10 cellular contexts compared by ENCODE assay signal in the genomic region with DNA sequence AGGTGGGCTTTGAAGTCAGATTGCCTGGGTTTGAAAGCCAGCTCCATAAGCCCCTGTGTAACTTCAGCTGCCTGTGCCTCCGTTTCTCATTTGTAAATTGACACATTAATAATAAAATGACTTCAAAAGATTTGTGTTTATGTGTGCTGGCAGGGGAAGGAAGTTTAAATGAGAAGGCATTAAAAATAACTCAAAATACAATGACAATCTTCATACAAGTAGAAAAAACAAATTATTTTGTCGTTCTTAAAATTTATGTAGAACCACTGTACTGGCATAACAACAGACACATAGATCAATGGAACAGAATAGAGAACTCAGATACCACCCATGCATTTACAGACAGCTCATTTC.
DNase-seq lines count a peak whose midpoint lies in the region; ATAC-seq lines count a peak whose summit lies in the region.
"Had no signal": no experiment of that assay in that cellular context is flagged by ENCODE, and none has a peak within 500 bp of the region (broad histone marks: within the 10 kb centered on the region; RNA-seq: fewer than 3 reads in every experiment).

No MANE protein-coding gene starts in this region.

- CTCF ChIA-PET in activated CD8-positive, alpha-beta memory T cell treated with anti-CD3 and anti-CD28 coated beads, Interleukin-2, amount 10 ng/mL, durations not matched to agents 7 days and 5 days (lab: Charles Lee) = interaction anchor here (0.8 to 4.7 kb wide), 43 partner anchors 8 to 950 kb away, joined by 3 to 28 read pairs (median 4); partner anchors contain the start of genes DHRS7 and PPM1A
- CTCF ChIA-PET in activated CD4-positive, alpha-beta memory T cell treated with anti-CD3 and anti-CD28 coated beads for 36 hours (lab: Charles Lee) = interaction anchor here (0.6 to 2.8 kb wide), 37 partner anchors 10 to 717 kb away, joined by 3 to 23 read pairs (median 4); partner anchors contain the start of genes DHRS7 and PPM1A

- peaks cover 37% of the 10 kb centered on the region for H3K27me3 Mint-ChIP-seq in activated CD8-positive, alpha-beta memory T cell treated with anti-CD3 and anti-CD28 coated beads, Interleukin-2, amount 10 ng/mL, durations not matched to agents 7 days and 5 days
- peaks cover 36% of the 10 kb centered on the region for H3K27me3 Mint-ChIP-seq in activated CD4-positive, alpha-beta memory T cell treated with anti-CD3 and anti-CD28 coated beads for 36 hours

- H3K36me3 Mint-ChIP-seq in activated CD8-positive, alpha-beta memory T cell treated with anti-CD3 and anti-CD28 coated beads, Interleukin-2, amount 10 ng/mL, durations not matched to agents 7 days and 5 days = peaks cover 1% of the 10 kb centered on the region
- peaks cover 2% of the 10 kb centered on the region for H3K36me3 Mint-ChIP-seq in activated CD4-positive, alpha-beta memory T cell treated with anti-CD3 and anti-CD28 coated beads for 36 hours

- no peak for ATAC-seq in activated CD8-positive, alpha-beta memory T cell treated with anti-CD3 and anti-CD28 coated beads, Interleukin-2, amount 10 ng/mL, durations not matched to agents 7 days and 5 days
- ATAC-seq in GM21515 (IDR thresholded peaks at IDR 0.05; ENCODE audit: unreplicated experiment) = no peak

- H3K27ac Mint-ChIP-seq in activated CD8-positive, alpha-beta memory T cell treated with anti-CD3 and anti-CD28 coated beads, Interleukin-2, amount 10 ng/mL, durations not matched to agents 7 days and 5 days = peak overlapping the region; percentile 98
- H3K27ac Mint-ChIP-seq in activated CD4-positive, alpha-beta memory T cell treated with anti-CD3 and anti-CD28 coated beads for 36 hours = peak overlapping the region; percentile 85

- H3K36me3 ChIP-seq in iPS-20b (ENCODE audit: insufficient read depth, low read depth, low read length) = no peaks in the 10 kb centered on the region
- H3K36me3 ChIP-seq in subcutaneous abdominal adipose tissue (ENCODE audit: control insufficient read depth in 5 of 5, insufficient read depth in 5 of 5, low read length in 5 of 5) = no peaks in the 10 kb centered on the region
- H3K36me3 ChIP-seq: cardiac muscle cell had no signal

- POLR2A ChIA-PET in activated CD4-positive, alpha-beta memory T cell treated with anti-CD3 and anti-CD28 coated beads for 36 hours (lab: Charles Lee) = interaction anchor here (2.4 kb wide), 1 partner anchor 83 kb away, joined by 18 read pairs; the partner anchor contains the start of gene PPM1A

- H3K4me1 ChIP-seq in iPS-20b (ENCODE audit: insufficient read depth, low read length) = peaks cover 11% of the 10 kb centered on the region; the same call in 1 of the 2 replicates
- H3K4me1 ChIP-seq in subcutaneous abdominal adipose tissue (ENCODE audit: control insufficient read depth in 5 of 5, insufficient read depth in 5 of 5, low read length in 5 of 5) = peaks cover 0 to 19% (median 19%) of the 10 kb centered on the region in 5 donors

- H3K27me3 ChIP-seq in iPS-20b (ENCODE audit: insufficient read depth, low read length) (peaks cover 16% of the 10 kb centered on the region), subcutaneous abdominal adipose tissue (ENCODE audit: control insufficient read depth in 5 of 5, insufficient read depth in 4 of 5, low read length in 5 of 5) (peaks cover 5 to 17% (median 15%) of the 10 kb centered on the region in 5 donors)

- no peak overlapping the region; the same call in 1 of the 2 replicates for H3K4me3 ChIP-seq in iPS-20b (ENCODE audit: low read length)
- H3K4me3 ChIP-seq in subcutaneous abdominal adipose tissue (ENCODE audit: low read depth in 1 of 5, low read length in 5 of 5) = peak overlapping the region; percentile 52 to 84 (median 67)
- H3K4me3 ChIP-seq: cardiac muscle cell had no signal

- intact Hi-C loops in activated CD4-positive, alpha-beta memory T cell treated with anti-CD3 and anti-CD28 coated beads for 36 hours (cut with micrococcal nuclease) = loop anchor here (1.0 to 5.0 kb wide), 4 partner anchors 125 to 365 kb away; partner anchors contain the start of gene C14orf39

- H3K4me1 Mint-ChIP-seq in activated CD8-positive, alpha-beta memory T cell treated with anti-CD3 and anti-CD28 coated beads, Interleukin-2, amount 10 ng/mL, durations not matched to agents 7 days and 5 days = peaks cover 36% of the 10 kb centered on the region
- H3K4me1 Mint-ChIP-seq in activated CD4-positive, alpha-beta memory T cell treated with anti-CD3 and anti-CD28 coated beads for 36 hours (ENCODE audit: low read depth) = peaks cover 33% of the 10 kb centered on the region

- H3K27ac ChIP-seq in iPS-20b (ENCODE audit: low read length) (no peak overlapping the region), subcutaneous abdominal adipose tissue (ENCODE audit: low read depth, low read length) (no peak overlapping the region)
- H3K27ac ChIP-seq: cardiac muscle cell, hepatocyte had no signal

- H3K4me3 Mint-ChIP-seq in activated CD8-positive, alpha-beta memory T cell treated with anti-CD3 and anti-CD28 coated beads, Interleukin-2, amount 10 ng/mL, durations not matched to agents 7 days and 5 days = peak overlapping the region; percentile 88
- peak overlapping the region; percentile 84 for H3K4me3 Mint-ChIP-seq in activated CD4-positive, alpha-beta memory T cell treated with anti-CD3 and anti-CD28 coated beads for 36 hours

- no peak for DNase-seq in activated CD8-positive, alpha-beta memory T cell treated with anti-CD3 and anti-CD28 coated beads, Interleukin-2, amount 10 ng/mL, durations not matched to agents 7 days and 5 days
- no peak for DNase-seq in activated CD8-positive, alpha-beta memory T cell treated with anti-CD3 and anti-CD28 coated beads, Interleukin-2, amount 50 U/mL, for 4 hours
- no peak for DNase-seq in activated CD4-positive, alpha-beta memory T cell treated with anti-CD3 and anti-CD28 coated beads for 36 hours
- no peak for DNase-seq in SIG-M5 (lab: John Stamatoyannopoulos, UW)
- DNase-seq in NCI-H2081 (lab: John Stamatoyannopoulos, UW) = no peak

- no peaks in the 10 kb centered on the region for H3K9me3 Mint-ChIP-seq in activated CD8-positive, alpha-beta memory T cell treated with anti-CD3 and anti-CD28 coated beads, Interleukin-2, amount 10 ng/mL, durations not matched to agents 7 days and 5 days (ENCODE audit: low read depth)
- no peaks in the 10 kb centered on the region for H3K9me3 Mint-ChIP-seq in activated CD4-positive, alpha-beta memory T cell treated with anti-CD3 and anti-CD28 coated beads for 36 hours

- H3K9me3 ChIP-seq in iPS-20b (ENCODE audit: insufficient read depth, low read depth, low read length) (no peaks in the 10 kb centered on the region), subcutaneous abdominal adipose tissue (ENCODE audit: control insufficient read depth in 5 of 5, low read length in 5 of 5) (no peaks in the 10 kb centered on the region)

- H3K9ac ChIP-seq in iPS-20b (ENCODE audit: low read depth, low read length) (peak overlapping the region; percentile 59; the same call in 1 of the 2 replicates), subcutaneous abdominal adipose tissue (ENCODE audit: low read length in 5 of 5) (no peak overlapping the region)
